In the genomic region with DNA sequence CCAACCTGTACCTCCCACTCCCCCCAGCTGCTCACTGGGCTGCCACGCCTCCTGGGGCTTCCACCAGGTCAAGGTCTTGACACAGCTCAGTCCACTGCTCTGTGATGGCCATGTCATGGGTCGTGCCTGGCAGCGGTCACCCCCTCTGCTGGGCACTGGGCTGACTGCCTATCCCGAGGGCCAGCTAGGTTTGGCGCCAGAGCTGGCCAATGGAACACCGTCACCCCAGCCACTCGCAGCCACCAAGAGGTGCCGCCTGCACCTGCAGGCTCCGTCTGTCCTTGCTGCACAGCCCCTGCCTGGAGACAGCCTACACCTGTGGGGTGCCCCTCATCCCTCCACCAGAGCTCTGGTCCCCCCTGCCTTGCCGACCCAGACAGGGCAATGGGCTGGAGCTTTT, we compare ENCODE assay signal across 1 cellular context.
A peak's percentile ranks its signal among the peaks of the same experiment; 100 is the strongest.
TF ChIP-seq lines count a peak whose summit lies in the region.

No MANE protein-coding gene starts in this region.

TF ChIP-seq in K562, 482 proteins besides CTCF, POLR2A, EP300 and RAD21:
- TF ChIP-seq NR2C2 (CRISPR knock-in tag; IDR thresholded peaks at IDR 0.05) (no peak), NR2C2 (tag; IDR thresholded peaks at IDR 0.05) (no peak), SUPT5H (IDR thresholded peaks at IDR 0.05) (peak; percentile 21; the same call in 1 of the 2 replicates), POLR2G (IDR thresholded peaks at IDR 0.05; ENCODE audit: low read depth, low read length) (peak; percentile 74), ZBTB33 (CRISPR knock-in tag; IDR thresholded peaks at IDR 0.05) (peak; percentile 49; the same call in 1 of the 2 replicates), C11orf30 (IDR thresholded peaks at IDR 0.05; ENCODE audit: low read depth) (no peak), FOXA3 (CRISPR knock-in tag; conservative IDR thresholded peaks at IDR 0.05 in 1 of 2, IDR thresholded peaks at IDR 0.05 in 1 of 2) (no peak), ZNF431 (CRISPR knock-in tag; IDR thresholded peaks at IDR 0.05) (no peak), ZNF740 (CRISPR knock-in tag; IDR thresholded peaks at IDR 0.05) (peak; percentile 19; the same call in 1 of the 2 replicates), ZNF740 (tag; IDR thresholded peaks at IDR 0.05) (no peak), HDAC6 (IDR thresholded peaks at IDR 0.05; ENCODE audit: low read depth, low read length) (no peak), PTRF (tag; IDR thresholded peaks at IDR 0.05) (no peak), PYGO2 (tag; IDR thresholded peaks at IDR 0.05) (no peak), E2F6 (IDR thresholded peaks at IDR 0.05; ENCODE audit: borderline replicate concordance in 1 of 2, extremely low read depth in 1 of 2, insufficient read depth in 1 of 2, insufficient read length in 1 of 2, low read depth in 1 of 2, low read length in 1 of 2, poor library complexity in 1 of 2, severe bottlenecking in 1 of 2) (peak in 1 of 2 experiments; percentile 58), HSF4 (CRISPR knock-in tag; IDR thresholded peaks at IDR 0.05; ENCODE audit: borderline replicate concordance) (no peak), SETDB1 (IDR thresholded peaks at IDR 0.05; ENCODE audit: low read length) (no peak)
- TF ChIP-seq, protein P1, sequence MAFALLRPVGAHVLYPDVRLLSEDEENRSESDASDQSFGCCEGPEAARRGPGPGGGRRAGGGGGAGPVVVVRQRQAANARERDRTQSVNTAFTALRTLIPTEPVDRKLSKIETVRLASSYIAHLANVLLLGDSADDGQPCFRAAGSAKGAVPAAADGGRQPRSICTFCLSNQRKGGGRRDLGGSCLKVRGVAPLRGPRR (CRISPR knock-in tag; IDR thresholded peaks at IDR 0.05) = no peak
